Comparison of ENCODE assay signal across 11 cellular contexts in the genomic region with DNA sequence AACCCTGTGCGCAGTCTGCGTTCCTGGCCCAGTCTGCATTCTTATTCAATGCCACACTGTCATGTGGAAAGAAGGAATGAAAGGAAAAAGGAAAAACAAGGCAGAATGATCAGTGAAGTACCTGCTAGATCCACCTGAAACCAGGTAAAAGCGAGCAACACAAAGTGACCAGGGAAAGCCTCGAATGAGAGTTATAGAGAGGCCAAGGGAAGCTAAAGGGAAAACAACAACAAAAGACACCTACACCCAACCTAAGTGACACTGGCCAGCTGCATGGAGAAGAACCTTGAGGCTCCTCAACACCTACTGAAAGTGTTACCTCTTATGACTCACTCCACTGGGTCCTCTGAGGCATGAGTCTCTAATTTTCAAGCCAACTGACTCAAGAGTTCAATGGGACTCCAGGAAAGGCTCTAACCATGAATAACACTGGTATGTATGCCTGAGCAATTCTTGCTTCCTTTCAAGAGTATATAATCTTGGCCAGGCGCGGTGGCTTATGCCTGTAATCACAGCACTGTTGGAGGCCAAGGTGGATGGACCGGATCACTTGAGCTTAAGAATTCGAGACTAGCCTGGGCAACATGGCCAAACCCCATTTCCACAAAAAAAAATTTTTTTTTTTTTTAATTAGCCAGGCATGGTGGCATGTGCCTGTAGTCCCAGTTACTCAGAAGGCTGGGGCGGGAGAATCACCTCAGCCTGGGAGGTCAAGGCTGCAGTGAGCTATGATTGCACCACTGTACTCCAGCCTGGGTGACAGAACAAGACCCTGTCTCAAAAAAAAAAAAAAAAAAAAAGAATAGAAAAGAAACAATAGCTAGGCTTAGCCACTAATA. TPM values are rescaled to one million over a fixed set of nuclear protein-coding genes. Genes with fewer than 3 reads are reported as not detected.
DNase-seq lines count a peak whose midpoint lies in the region; ATAC-seq, FAIRE-seq and TF ChIP-seq lines count a peak whose summit lies in the region.
"Had no signal": no experiment of that assay in that cellular context is flagged by ENCODE, and none has a peak within 500 bp of the region (broad histone marks: within the 10 kb centered on the region; RNA-seq: fewer than 3 reads in every experiment).

No MANE protein-coding gene starts in this region.

- no peaks in the 10 kb centered on the region for H3K36me3 ChIP-seq in endothelial cell of umbilical vein (ENCODE audit: control insufficient read depth in 2 of 2, extremely low read depth in 1 of 2, insufficient read depth in 2 of 2, low read length in 2 of 2)

- H3K4me1 ChIP-seq in endothelial cell of umbilical vein (ENCODE audit: control insufficient read depth, extremely low read depth, insufficient read depth, low read length), result peaks cover 13% of the 10 kb centered on the region
- H3K4me1 ChIP-seq: parathyroid adenoma had no signal

- intact Hi-C loops in endothelial cell of umbilical vein (cut with micrococcal nuclease), result no loop called here

- no peak for FAIRE-seq in endothelial cell of umbilical vein (lab: Jason Lieb, UNC)
- FAIRE-seq: G401.6 had no signal

- no peaks in the 10 kb centered on the region for H3K9me3 ChIP-seq in endothelial cell of umbilical vein (replicated peaks; ENCODE audit: control insufficient read depth, insufficient read depth, low read length)

- H3K4me2 ChIP-seq in endothelial cell of umbilical vein (ENCODE audit: insufficient read depth, low read length), result no peak overlapping the region

- no peaks in the 10 kb centered on the region for H3K9me1 ChIP-seq in endothelial cell of umbilical vein (replicated peaks; ENCODE audit: control insufficient read depth, extremely low read depth, insufficient read depth, low read length)

- H3K27ac ChIP-seq in endothelial cell of umbilical vein (ENCODE audit: insufficient read depth, low read depth, low read length) (no peak overlapping the region), coronary artery (no peak overlapping the region)
- H3K27ac ChIP-seq: parathyroid adenoma had no signal

- peaks cover 2% of the 10 kb centered on the region for H4K20me1 ChIP-seq in endothelial cell of umbilical vein (replicated peaks; ENCODE audit: control insufficient read depth, extremely low read depth, insufficient read depth, low read length)

- H3K9ac ChIP-seq in endothelial cell of umbilical vein (replicated peaks; ENCODE audit: extremely low read depth, insufficient read depth, low read length), result no peak overlapping the region
- H3K9ac ChIP-seq: parathyroid adenoma had no signal

- H3K27me3 ChIP-seq in endothelial cell of umbilical vein (ENCODE audit: control insufficient read depth in 2 of 2, insufficient read depth in 2 of 2, low read length in 2 of 2), result no peaks in the 10 kb centered on the region

- no peak for TF ChIP-seq POLR2A in endothelial cell of umbilical vein (IDR thresholded peaks at IDR 0.05; ENCODE audit: low read depth, low read length)

- H3K4me3 ChIP-seq in AG10803 (ENCODE audit: low read length), result no peak overlapping the region
- no peak overlapping the region for H3K4me3 ChIP-seq in endothelial cell of umbilical vein (replicated peaks in 1 of 3; ENCODE audit: insufficient read depth in 1 of 3, low read depth in 1 of 3, low read length in 3 of 3)
- H3K4me3 ChIP-seq in coronary artery, result no peak overlapping the region

- CTCF ChIA-PET in endothelial cell of umbilical vein (lab: Charles Lee), result interaction anchor here (1.0 to 2.4 kb wide), 7 partner anchors 9 to 51 kb away, joined by 3 to 14 read pairs (median 6); no protein-coding TSS in a partner anchor

- BruUV-seq in endothelial cell of umbilical vein (replicated peaks; lab: Mats Ljungman, UMichigan), result no TSS peak

- peaks cover 49% of the 10 kb centered on the region for H3K79me2 ChIP-seq in endothelial cell of umbilical vein (ENCODE audit: control insufficient read depth, insufficient read depth, low read length)

- TF ChIP-seq CTCF in AG10803 (conservative IDR thresholded peaks at IDR 0.05; ENCODE audit: low read length), result no peak
- TF ChIP-seq CTCF in endothelial cell of umbilical vein (IDR thresholded peaks at IDR 0.05; ENCODE audit: extremely low read depth in 1 of 2, insufficient read depth in 1 of 2, low read depth in 1 of 2, low read length in 2 of 2), result no peak
- no peak for TF ChIP-seq CTCF in coronary artery (IDR thresholded peaks at IDR 0.05)

- dilution Hi-C loops in endothelial cell of umbilical vein (cut with MboI; ENCODE audit: extremely low pct_ligation_motif_present, low sequenced_read_pairs), result no loop called here

- H2AFZ ChIP-seq in endothelial cell of umbilical vein (ENCODE audit: low read depth, low read length), result no peak overlapping the region
- H2AFZ ChIP-seq: parathyroid adenoma had no signal

- DNase-seq in AG10803 (ENCODE audit: low read depth), result peak; percentile 24
- peak; percentile 55 for DNase-seq in endothelial cell of umbilical vein (ENCODE audit: low read depth, low spot score)
- DNase-seq in anterior cingulate cortex (lab: John Stamatoyannopoulos, UW), result no peak
- DNase-seq in HT-29 (ENCODE audit: low spot score), result no peak
- no peak for DNase-seq in coronary artery (ENCODE audit: low spot score)
- no peak for DNase-seq in NCI-H1048 (lab: John Stamatoyannopoulos, UW)
- DNase-seq: NCI-H2029 had no signal

- POLR2A ChIA-PET in endothelial cell of umbilical vein (lab: Charles Lee), result interaction anchor here (0.7 kb wide), 1 partner anchor 25 kb away, joined by 3 read pairs; no protein-coding TSS in a partner anchor

- ATAC-seq in GM19452 (IDR thresholded peaks at IDR 0.05; ENCODE audit: unreplicated experiment) (peak; percentile 65), HG03469 (IDR thresholded peaks at IDR 0.05; ENCODE audit: unreplicated experiment) (peak; percentile 51)

TF ChIP-seq in endothelial cell of umbilical vein, 7 proteins besides CTCF, POLR2A, EP300 and RAD21:
- TF ChIP-seq FOS (IDR thresholded peaks at IDR 0.05; ENCODE audit: borderline replicate concordance, insufficient read depth, low read length) (peak; percentile 57), EZH2 (IDR thresholded peaks at IDR 0.05; ENCODE audit: borderline replicate concordance, low read depth, low read length, severe bottlenecking) (no peak), MYC (IDR thresholded peaks at IDR 0.05; ENCODE audit: low read depth, low read length) (no peak), POLR2AphosphoS5 (IDR thresholded peaks at IDR 0.05; ENCODE audit: insufficient read depth, low read depth, low read length) (peak; percentile 43), JUN (IDR thresholded peaks at IDR 0.05; ENCODE audit: borderline replicate concordance, insufficient read depth, insufficient read length, low read depth) (no peak), GATA2 (IDR thresholded peaks at IDR 0.05; ENCODE audit: insufficient read depth, insufficient read length, low read depth, low read length) (no peak)
- TF ChIP-seq, protein P1, sequence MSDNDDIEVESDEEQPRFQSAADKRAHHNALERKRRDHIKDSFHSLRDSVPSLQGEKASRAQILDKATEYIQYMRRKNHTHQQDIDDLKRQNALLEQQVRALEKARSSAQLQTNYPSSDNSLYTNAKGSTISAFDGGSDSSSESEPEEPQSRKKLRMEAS (IDR thresholded peaks at IDR 0.05; ENCODE audit: insufficient read depth, insufficient read length), result no peak

RNA-seq across cellular contexts. Expression of a gene that starts 29.0 kb away (rescaled TPM):
- 35.4 and 38.6 TPM in 2 replicates for total RNA-seq in endothelial cell of umbilical vein
- polyA plus RNA-seq in endothelial cell of umbilical vein, result 16.2 and 18.2 TPM in 2 replicates
- 16.6 and 17.3 TPM in 2 replicates for polyA plus RNA-seq in endothelial cell of umbilical vein (2011; cell fraction: cytosol; rRNA removed)
- 22.5 and 22.6 TPM in 2 replicates for polyA plus RNA-seq in endothelial cell of umbilical vein (2011; cell fraction: nucleus; rRNA removed)
- polyA plus RNA-seq in endothelial cell of umbilical vein (2012), result 15.4 and 19.6 TPM in 2 replicates
- 32.8 and 36.9 TPM in 2 replicates for polyA minus RNA-seq in endothelial cell of umbilical vein
- polyA minus RNA-seq in endothelial cell of umbilical vein (2011; cell fraction: cytosol; rRNA and poly(A)+ RNA removed), result 22.9 TPM
- polyA minus RNA-seq in endothelial cell of umbilical vein (2011; cell fraction: nucleus; rRNA and poly(A)+ RNA removed), result 35.2 and 39.8 TPM in 2 replicates
- total RNA-seq in HT-29 (2014; rRNA removed; shearing (Covaris generic)), result 10.4 and 13.1 TPM in 2 replicates

Comparison
In these comparisons a context has a peak if more than half of its experiments do, and no peak if none do; other contexts are left out.
1. DNase-seq: peak in AG10803 (single experiment) and endothelial cell of umbilical vein (single experiment); none in anterior cingulate cortex (0 of 58), HT-29 (single experiment), coronary artery (single experiment) and NCI-H1048 (single experiment).